Comparison of ENCODE assay signal across 1 cellular context in the genomic region with DNA sequence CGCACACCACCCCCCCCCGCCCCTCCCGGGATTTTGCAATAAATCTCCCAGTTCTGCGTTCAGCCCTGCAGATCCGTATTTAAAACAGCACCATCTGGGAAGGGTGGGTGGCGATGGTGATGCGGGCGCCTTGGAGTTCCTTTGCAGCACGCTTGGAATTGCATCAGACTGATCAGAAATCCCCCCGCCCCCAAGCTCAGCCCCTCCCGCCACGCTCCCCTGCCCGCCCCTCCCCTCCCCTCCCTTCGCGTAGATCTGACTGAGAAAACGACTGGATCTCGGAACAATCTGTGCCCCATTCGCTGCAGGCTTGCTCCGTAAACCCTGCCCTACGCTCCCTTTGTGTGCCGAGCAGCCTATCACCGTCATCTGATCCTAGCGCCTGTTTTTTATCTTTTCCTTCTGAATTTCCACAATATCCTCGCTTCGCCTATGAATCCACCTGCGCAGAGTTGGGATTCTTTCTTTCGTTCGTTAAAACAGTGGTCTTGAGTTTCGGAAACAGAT.
TF ChIP-seq lines count a peak whose summit lies in the region.

No MANE protein-coding gene starts in this region.

TF ChIP-seq in IMR-90, 13 proteins besides CTCF, POLR2A, EP300 and RAD21 (continued from another document):
- no peak for TF ChIP-seq SMC3 (IDR thresholded peaks at IDR 0.05; ENCODE audit: low read depth, low read length)
- peak; percentile 40; the same call in 1 of the 2 replicates for TF ChIP-seq MAZ (IDR thresholded peaks at IDR 0.05; ENCODE audit: borderline replicate concordance, low read depth, low read length)
- TF ChIP-seq, protein P1, sequence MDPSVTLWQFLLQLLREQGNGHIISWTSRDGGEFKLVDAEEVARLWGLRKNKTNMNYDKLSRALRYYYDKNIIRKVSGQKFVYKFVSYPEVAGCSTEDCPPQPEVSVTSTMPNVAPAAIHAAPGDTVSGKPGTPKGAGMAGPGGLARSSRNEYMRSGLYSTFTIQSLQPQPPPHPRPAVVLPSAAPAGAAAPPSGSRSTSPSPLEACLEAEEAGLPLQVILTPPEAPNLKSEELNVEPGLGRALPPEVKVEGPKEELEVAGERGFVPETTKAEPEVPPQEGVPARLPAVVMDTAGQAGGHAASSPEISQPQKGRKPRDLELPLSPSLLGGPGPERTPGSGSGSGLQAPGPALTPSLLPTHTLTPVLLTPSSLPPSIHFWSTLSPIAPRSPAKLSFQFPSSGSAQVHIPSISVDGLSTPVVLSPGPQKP (IDR thresholded peaks at IDR 0.05; ENCODE audit: borderline replicate concordance, low read depth, low read length): no peak
- peak; percentile 81; the same call in 1 of the 2 replicates for TF ChIP-seq BHLHE40 (IDR thresholded peaks at IDR 0.05; ENCODE audit: low read depth, low read length)
- peak; percentile 84 for TF ChIP-seq CEBPB (IDR thresholded peaks at IDR 0.05; ENCODE audit: low read depth, low read length)
- TF ChIP-seq RCOR1 (IDR thresholded peaks at IDR 0.05; ENCODE audit: insufficient replicate concordance, low read length): peak; percentile 21
- TF ChIP-seq CHD1 (IDR thresholded peaks at IDR 0.05; ENCODE audit: low read depth, low read length): no peak
- TF ChIP-seq NFE2L2 (IDR thresholded peaks at IDR 0.05; ENCODE audit: low read depth, low read length): no peak
- TF ChIP-seq RFX5 (IDR thresholded peaks at IDR 0.05; ENCODE audit: low read depth, low read length): no peak
- TF ChIP-seq MAFK (IDR thresholded peaks at IDR 0.05; ENCODE audit: low read depth, low read length): no peak
- TF ChIP-seq, protein P2, sequence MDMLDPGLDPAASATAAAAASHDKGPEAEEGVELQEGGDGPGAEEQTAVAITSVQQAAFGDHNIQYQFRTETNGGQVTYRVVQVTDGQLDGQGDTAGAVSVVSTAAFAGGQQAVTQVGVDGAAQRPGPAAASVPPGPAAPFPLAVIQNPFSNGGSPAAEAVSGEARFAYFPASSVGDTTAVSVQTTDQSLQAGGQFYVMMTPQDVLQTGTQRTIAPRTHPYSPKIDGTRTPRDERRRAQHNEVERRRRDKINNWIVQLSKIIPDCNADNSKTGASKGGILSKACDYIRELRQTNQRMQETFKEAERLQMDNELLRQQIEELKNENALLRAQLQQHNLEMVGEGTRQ (IDR thresholded peaks at IDR 0.05; ENCODE audit: low read depth, low read length): no peak
